Comparison of ENCODE assay signal across 14 cellular contexts in genomic region chr11:67264260-67264659, GRCh38. TPM values are rescaled to one million over a fixed set of nuclear protein-coding genes. Genes with fewer than 3 reads are reported as not detected.
DNase-seq lines count a peak whose midpoint lies in the region; ATAC-seq, FAIRE-seq and TF ChIP-seq lines count a peak whose summit lies in the region.
"Had no signal": no experiment of that assay in that cellular context is flagged by ENCODE, and none has a peak within 500 bp of the region (broad histone marks: within the 10 kb centered on the region; RNA-seq: fewer than 3 reads in every experiment).

No MANE protein-coding gene starts in this region.

- CTCF ChIA-PET in activated naive CD4-positive, alpha-beta T cell treated with anti-CD3 and anti-CD28 coated beads for 36 hours (lab: Charles Lee), result interaction anchor here (1.0 to 4.9 kb wide), 8 partner anchors 9 to 183 kb away, joined by 4 to 108 read pairs (median 6); partner anchors contain the start of gene SSH3
- CTCF ChIA-PET in activated CD8-positive, alpha-beta T cell treated with anti-CD3 and anti-CD28 coated beads for 36 hours (lab: Charles Lee), result interaction anchor here (1.2 to 4.9 kb wide), 8 partner anchors 12 to 118 kb away, joined by 4 to 60 read pairs (median 22); partner anchors contain the start of genes ANKRD13D and POLD4

- H3K4me1 Mint-ChIP-seq in activated naive CD4-positive, alpha-beta T cell treated with anti-CD3 and anti-CD28 coated beads for 36 hours (ENCODE audit: low read depth), result peaks cover 60% of the 10 kb centered on the region
- peaks cover 54% of the 10 kb centered on the region for H3K4me1 Mint-ChIP-seq in activated CD8-positive, alpha-beta T cell treated with anti-CD3 and anti-CD28 coated beads for 36 hours (ENCODE audit: low read depth)
- H3K4me1 Mint-ChIP-seq in glutamatergic neuron (ENCODE audit: low read depth, unreplicated experiment), result peaks cover 10% of the 10 kb centered on the region
- peaks cover 73% of the 10 kb centered on the region for H3K4me1 Mint-ChIP-seq in stimulated activated naive CD8-positive, alpha-beta T cell treated with anti-CD3 and anti-CD28 coated beads, Interleukin-15, amount 100 ng/mL, for 72 hours

- no peaks in the 10 kb centered on the region for H3K27me3 Mint-ChIP-seq in activated naive CD4-positive, alpha-beta T cell treated with anti-CD3 and anti-CD28 coated beads for 36 hours (ENCODE audit: low read depth)
- no peaks in the 10 kb centered on the region for H3K27me3 Mint-ChIP-seq in activated CD8-positive, alpha-beta T cell treated with anti-CD3 and anti-CD28 coated beads for 36 hours
- H3K27me3 Mint-ChIP-seq in glutamatergic neuron (ENCODE audit: unreplicated experiment), result peaks cover 16% of the 10 kb centered on the region
- H3K27me3 Mint-ChIP-seq in stimulated activated naive CD8-positive, alpha-beta T cell treated with anti-CD3 and anti-CD28 coated beads, Interleukin-15, amount 100 ng/mL, for 72 hours, result peaks cover 6% of the 10 kb centered on the region
- H3K27me3 Mint-ChIP-seq: stimulated activated naive B cell treated with anti-CD40 and anti-IgM and Interleukin-4, amounts not matched to agents 10 μg/mL and 1 μg/mL and 100 μg/mL, for 72 hours had no signal

- no peaks in the 10 kb centered on the region for H3K9me3 Mint-ChIP-seq in activated naive CD4-positive, alpha-beta T cell treated with anti-CD3 and anti-CD28 coated beads for 36 hours
- H3K9me3 Mint-ChIP-seq in activated CD8-positive, alpha-beta T cell treated with anti-CD3 and anti-CD28 coated beads for 36 hours, result no peaks in the 10 kb centered on the region
- peaks cover 9% of the 10 kb centered on the region for H3K9me3 Mint-ChIP-seq in glutamatergic neuron (ENCODE audit: unreplicated experiment)
- no peaks in the 10 kb centered on the region for H3K9me3 Mint-ChIP-seq in stimulated activated naive CD8-positive, alpha-beta T cell treated with anti-CD3 and anti-CD28 coated beads, Interleukin-15, amount 100 ng/mL, for 72 hours
- H3K9me3 Mint-ChIP-seq: H9; stimulated activated naive B cell treated with anti-CD40 and anti-IgM and Interleukin-4, amounts not matched to agents 10 μg/mL and 1 μg/mL and 100 μg/mL, for 72 hours had no signal

- FAIRE-seq in H54 (lab: Jason Lieb, UNC), result no peak
- FAIRE-seq: TTC549 had no signal

- no peak overlapping the region for H3K4me3 Mint-ChIP-seq in activated naive CD4-positive, alpha-beta T cell treated with anti-CD3 and anti-CD28 coated beads for 36 hours
- peak overlapping the region; percentile 42 for H3K4me3 Mint-ChIP-seq in activated CD8-positive, alpha-beta T cell treated with anti-CD3 and anti-CD28 coated beads for 36 hours
- no peak overlapping the region for H3K4me3 Mint-ChIP-seq in glutamatergic neuron (ENCODE audit: unreplicated experiment)
- H3K4me3 Mint-ChIP-seq in stimulated activated naive CD8-positive, alpha-beta T cell treated with anti-CD3 and anti-CD28 coated beads, Interleukin-15, amount 100 ng/mL, for 72 hours, result peak overlapping the region; percentile 77 to 88

- POLR2A ChIA-PET in activated CD8-positive, alpha-beta T cell treated with anti-CD3 and anti-CD28 coated beads for 36 hours (lab: Charles Lee), result interaction anchor here (0.6 to 19.8 kb wide), 7 partner anchors 8 to 413 kb away, joined by 3 to 308 read pairs (median 5); partner anchors contain the start of gene ANKRD13D

- ATAC-seq in activated CD8-positive, alpha-beta T cell treated with anti-CD3 and anti-CD28 coated beads for 36 hours, result no peak
- ATAC-seq in stimulated activated naive CD8-positive, alpha-beta T cell treated with anti-CD3 and anti-CD28 coated beads, Interleukin-15, amount 100 ng/mL, for 72 hours, result no peak
- no peak for ATAC-seq in GM21529 (IDR thresholded peaks at IDR 0.05; ENCODE audit: unreplicated experiment)
- ATAC-seq: stimulated activated naive B cell treated with anti-CD40 and anti-IgM and Interleukin-4, amounts not matched to agents 10 μg/mL and 1 μg/mL and 100 μg/mL, for 72 hours had no signal

- no peak for TF ChIP-seq CTCF in activated CD8-positive, alpha-beta T cell treated with anti-CD3 and anti-CD28 coated beads for 36 hours (IDR thresholded peaks at IDR 0.05)
- no peak for TF ChIP-seq CTCF in glutamatergic neuron (IDR thresholded peaks at IDR 0.05; ENCODE audit: partially characterized antibody, unreplicated experiment)

- TF ChIP-seq POLR2A in H54 (IDR thresholded peaks at IDR 0.05; ENCODE audit: low read depth, low read length), result no peak

- intact Hi-C loops in activated naive CD4-positive, alpha-beta T cell treated with anti-CD3 and anti-CD28 coated beads for 36 hours (cut with micrococcal nuclease), result loop anchor here (5.0 kb wide), 2 partner anchors 147 to 182 kb away; partner anchors contain the start of gene KDM2A
- intact Hi-C loops in activated CD8-positive, alpha-beta T cell treated with anti-CD3 and anti-CD28 coated beads for 36 hours (cut with micrococcal nuclease), result no loop called here

- H3K27ac Mint-ChIP-seq in activated naive CD4-positive, alpha-beta T cell treated with anti-CD3 and anti-CD28 coated beads for 36 hours, result peak overlapping the region; percentile 83
- peak overlapping the region; percentile 61 for H3K27ac Mint-ChIP-seq in activated CD8-positive, alpha-beta T cell treated with anti-CD3 and anti-CD28 coated beads for 36 hours
- H3K27ac Mint-ChIP-seq in glutamatergic neuron (ENCODE audit: unreplicated experiment), result peak overlapping the region; percentile 0
- peak overlapping the region in 1 of 2 donors; percentile 88 for H3K27ac Mint-ChIP-seq in stimulated activated naive CD8-positive, alpha-beta T cell treated with anti-CD3 and anti-CD28 coated beads, Interleukin-15, amount 100 ng/mL, for 72 hours
- H3K27ac Mint-ChIP-seq: H9 had no signal

- no peak for DNase-seq in activated naive CD4-positive, alpha-beta T cell treated with anti-CD3 and anti-CD28 coated beads for 36 hours
- DNase-seq in activated naive CD4-positive, alpha-beta T cell treated with anti-CD3 and anti-CD28 coated beads, Interleukin-2, amount 50 U/mL, for 16 hours, result no peak
- DNase-seq in activated CD8-positive, alpha-beta T cell treated with anti-CD3 and anti-CD28 coated beads for 36 hours, result no peak
- peak; percentile 1 for DNase-seq in glutamatergic neuron
- peak in 1 of 2 donors; percentile 25 for DNase-seq in stimulated activated naive CD8-positive, alpha-beta T cell treated with anti-CD3 and anti-CD28 coated beads, Interleukin-15, amount 100 ng/mL, for 72 hours
- DNase-seq in hepatic stellate cell (ENCODE audit: low spot score), result no peak
- no peak for DNase-seq in H54 (ENCODE audit: insufficient read length, low spot score)
- DNase-seq: DMS153; H9; NCI-H1105; SHP77; stimulated activated naive B cell treated with anti-CD40 and anti-IgM and Interleukin-4, amounts not matched to agents 10 μg/mL and 1 μg/mL and 100 μg/mL, for 72 hours had no signal

- H3K36me3 Mint-ChIP-seq in activated naive CD4-positive, alpha-beta T cell treated with anti-CD3 and anti-CD28 coated beads for 36 hours (ENCODE audit: low read depth), result peaks cover 22% of the 10 kb centered on the region
- H3K36me3 Mint-ChIP-seq in activated CD8-positive, alpha-beta T cell treated with anti-CD3 and anti-CD28 coated beads for 36 hours (ENCODE audit: low read depth), result peaks cover 22% of the 10 kb centered on the region
- no peaks in the 10 kb centered on the region for H3K36me3 Mint-ChIP-seq in glutamatergic neuron (ENCODE audit: unreplicated experiment)

RNA-seq across cellular contexts. Expression of gene GRK2, which starts 2.0 kb away (rescaled TPM):
- 100 to 1,000 TPM; 293 to 295 TPM for total RNA-seq in activated naive CD4-positive, alpha-beta T cell treated with anti-CD3 and anti-CD28 coated beads for 36 hours
- 100 to 1,000 TPM; 303 to 305 TPM for total RNA-seq in activated CD8-positive, alpha-beta T cell treated with anti-CD3 and anti-CD28 coated beads for 36 hours
- total RNA-seq in glutamatergic neuron (ENCODE audit: unreplicated experiment), result 52.2 TPM

RNA-seq across cellular contexts. Expression of gene ANKRD13D, which starts 24.8 kb away (rescaled TPM):
- total RNA-seq in activated naive CD4-positive, alpha-beta T cell treated with anti-CD3 and anti-CD28 coated beads for 36 hours, result 10 to 100 TPM; 56.2 to 61.9 TPM
- 10 to 100 TPM; 75.4 to 78.7 TPM for total RNA-seq in activated CD8-positive, alpha-beta T cell treated with anti-CD3 and anti-CD28 coated beads for 36 hours
- total RNA-seq in glutamatergic neuron (ENCODE audit: unreplicated experiment), result 109 TPM

RNA-seq across cellular contexts. Expression of gene SSH3, which starts 39.1 kb away (rescaled TPM):
- 1 to 10 TPM; 4.1 to 5.4 TPM for total RNA-seq in activated naive CD4-positive, alpha-beta T cell treated with anti-CD3 and anti-CD28 coated beads for 36 hours
- total RNA-seq in activated CD8-positive, alpha-beta T cell treated with anti-CD3 and anti-CD28 coated beads for 36 hours, result 1 to 10 TPM; 7.4 to 9.1 TPM
- total RNA-seq in glutamatergic neuron (ENCODE audit: unreplicated experiment), result 8.3 TPM

Comparison
In these comparisons a context has a peak if more than half of its experiments do, and no peak if none do; other contexts are left out.
1. H3K4me3 Mint-ChIP-seq: peak in activated CD8-positive, alpha-beta T cell treated with anti-CD3 and anti-CD28 coated beads for 36 hours (single experiment) and stimulated activated naive CD8-positive, alpha-beta T cell treated with anti-CD3 and anti-CD28 coated beads, Interleukin-15, amount 100 ng/mL, for 72 hours (2 of 2); none in activated naive CD4-positive, alpha-beta T cell treated with anti-CD3 and anti-CD28 coated beads for 36 hours (single experiment) and glutamatergic neuron (single experiment).